12 cellular contexts compared by ENCODE assay signal in the genomic region with DNA sequence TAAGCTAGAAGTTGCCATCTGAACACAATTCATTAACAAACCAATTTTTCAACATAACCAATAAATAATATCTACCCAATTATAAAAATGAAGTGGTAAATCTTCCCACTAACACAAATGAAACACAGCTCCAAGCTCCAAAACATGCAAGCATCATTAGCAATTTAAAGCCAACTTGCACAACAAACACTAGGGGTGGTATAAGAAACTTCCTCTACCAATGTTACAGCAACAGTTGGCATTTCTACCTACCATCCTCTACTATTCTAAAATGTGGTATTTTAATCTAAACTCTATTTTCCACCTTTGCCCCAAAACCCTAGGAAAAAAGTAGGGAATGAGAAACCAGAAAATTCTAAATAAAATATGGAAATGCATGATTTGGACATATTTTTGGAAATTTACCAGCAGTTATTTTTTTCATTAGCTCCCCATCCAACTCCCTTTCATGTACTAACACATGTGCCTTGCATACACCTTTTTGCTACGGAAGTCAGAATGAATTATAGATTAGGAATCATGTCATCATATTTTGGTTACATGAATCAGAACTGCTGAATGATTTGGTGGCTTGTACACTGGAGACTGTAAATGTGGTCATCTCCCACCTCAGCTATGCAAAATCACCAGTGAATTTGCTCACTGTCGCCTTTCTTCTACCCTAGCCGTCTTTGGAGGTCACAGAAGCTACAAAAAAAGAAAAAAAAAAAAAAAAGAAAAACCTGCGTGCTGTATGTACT. TPM values are rescaled to one million over a fixed set of nuclear protein-coding genes. Genes with fewer than 3 reads are reported as not detected.
DNase-seq lines count a peak whose midpoint lies in the region; ATAC-seq, FAIRE-seq and TF ChIP-seq lines count a peak whose summit lies in the region.
"Had no signal": no experiment of that assay in that cellular context is flagged by ENCODE, and none has a peak within 500 bp of the region (broad histone marks: within the 10 kb centered on the region; RNA-seq: fewer than 3 reads in every experiment).

No MANE protein-coding gene starts in this region.

- H2BK120ac ChIP-seq in mesendoderm (ENCODE audit: low read depth, low read length) = no peak overlapping the region

- H4K8ac ChIP-seq in mesendoderm (ENCODE audit: low read depth, low read length) = no peak overlapping the region

- H3K27ac ChIP-seq in HEK293 (ENCODE audit: extremely low read depth, low read depth, low read length) (no peak overlapping the region), RWPE2 (ENCODE audit: poor library complexity, severe bottlenecking) (no peak overlapping the region), mesendoderm (ENCODE audit: low read depth, low read length) (no peak overlapping the region)

- no peak overlapping the region for H3K4me2 ChIP-seq in mesendoderm (ENCODE audit: low read length)

- H4K5ac ChIP-seq in mesendoderm (ENCODE audit: low read length) = no peak overlapping the region

- H3K36me3 ChIP-seq in HEK293 (ENCODE audit: control insufficient read depth in 2 of 2, insufficient read depth in 1 of 2, low read length in 2 of 2) = no peaks in the 10 kb centered on the region
- no peaks in the 10 kb centered on the region for H3K36me3 ChIP-seq in RWPE2 (ENCODE audit: low read depth)
- no peaks in the 10 kb centered on the region for H3K36me3 ChIP-seq in mesendoderm (ENCODE audit: control insufficient read depth, insufficient read depth, low read length)
- H3K36me3 ChIP-seq: MG63 had no signal

- CTCF ChIA-PET in HEK293 (lab: Yijun Ruan, JAX) = interaction anchor here (0.6 to 4.3 kb wide), 15 partner anchors 8 to 377 kb away, joined by 3 to 46 read pairs (median 8); partner anchors contain the start of genes OLFML2A, SCAI and WDR38

- no peak for TF ChIP-seq CTCF in HEK293 (tag by site-specific recombination; IDR thresholded peaks at IDR 0.05)
- peak; percentile 25 for TF ChIP-seq CTCF in RWPE2 (IDR thresholded peaks at IDR 0.05; ENCODE audit: poor library complexity, severe bottlenecking)
- TF ChIP-seq CTCF in foreskin fibroblast (IDR thresholded peaks at IDR 0.05; ENCODE audit: low read depth, low read length) = no peak

- H3K79me2 ChIP-seq in mesendoderm (ENCODE audit: control insufficient read depth, insufficient read depth, low read length) = peaks cover 30% of the 10 kb centered on the region

- H3K27me3 ChIP-seq in RWPE2 (ENCODE audit: insufficient read depth, poor library complexity, severe bottlenecking) = no peaks in the 10 kb centered on the region
- H3K27me3 ChIP-seq in mesendoderm (ENCODE audit: insufficient read depth, low read length, poor library complexity) = no peaks in the 10 kb centered on the region

- no peak overlapping the region for H3K4me3 ChIP-seq in HEK293 (ENCODE audit: low read depth, low read length)
- H3K4me3 ChIP-seq in RWPE2 (ENCODE audit: severe bottlenecking) = no peak overlapping the region
- no peak overlapping the region for H3K4me3 ChIP-seq in mesendoderm (ENCODE audit: low read length)
- no peak overlapping the region for H3K4me3 ChIP-seq in foreskin fibroblast (ENCODE audit: low read depth in 1 of 2, low read length in 2 of 2)
- H3K4me3 ChIP-seq: MG63 had no signal

- H3K9ac ChIP-seq in mesendoderm (ENCODE audit: low read length) = peak overlapping the region; percentile 24

- H3K56ac ChIP-seq in mesendoderm (ENCODE audit: low read length) = peak overlapping the region; percentile 10

- H3K4me1 ChIP-seq in HEK293 (ENCODE audit: control insufficient read depth, insufficient read depth, low read length) (peaks cover 22% of the 10 kb centered on the region; the same call in 1 of the 2 replicates), RWPE2 (ENCODE audit: insufficient read depth, poor library complexity, severe bottlenecking) (peaks cover 15% of the 10 kb centered on the region), mesendoderm (ENCODE audit: control insufficient read depth, low read depth, low read length) (peaks cover 3% of the 10 kb centered on the region)

- no peak for DNase-seq in RWPE2 (ENCODE audit: low spot score)
- no peak for DNase-seq in mesendoderm
- no peak for DNase-seq in foreskin fibroblast
- DNase-seq in frontal cortex (ENCODE audit: low spot score in 2 of 2) = no peak
- DNase-seq: activated T-cell treated with anti-CD3 and anti-CD28 coated beads, Interleukin-2, amount 50 U/mL, for 24 hours; EL; kidney; MG63; naive thymus-derived CD8-positive, alpha-beta T cell had no signal

- no peak overlapping the region for H2AK5ac ChIP-seq in mesendoderm (ENCODE audit: low read length)

- H2BK5ac ChIP-seq in mesendoderm (ENCODE audit: low read length) = no peak overlapping the region

- no peak overlapping the region for H3K4ac ChIP-seq in mesendoderm (ENCODE audit: low read depth, low read length)

- ATAC-seq in RWPE2 (ENCODE audit: low read depth) (no peak), GM19328 (IDR thresholded peaks at IDR 0.05; ENCODE audit: unreplicated experiment) (no peak)
- ATAC-seq: naive thymus-derived CD8-positive, alpha-beta T cell had no signal

- H3K23ac ChIP-seq in mesendoderm (ENCODE audit: low read length) = no peak overlapping the region

- no CpG with 5 or more reads among the region's 4 CpGs for WGBS in mesendoderm (ENCODE audit: extremely low coverage, insufficient coverage, low lambda C conversion rate)

- H2BK15ac ChIP-seq in mesendoderm (replicated peaks; ENCODE audit: low read depth) = peak overlapping the region; percentile 57

- no peak overlapping the region for H3K18ac ChIP-seq in mesendoderm (ENCODE audit: low read length)

- H3K79me1 ChIP-seq in mesendoderm (ENCODE audit: low read length) = peaks cover 2% of the 10 kb centered on the region

- POLR2A ChIA-PET in HEK293 (lab: Yijun Ruan, JAX) = interaction anchor here (0.6 to 1.1 kb wide), 6 partner anchors 9 to 468 kb away, joined by 3 to 7 read pairs (median 4); no protein-coding TSS in a partner anchor

- FAIRE-seq in G401.6 (lab: Jason Lieb, UNC) (peak; percentile 87), frontal cortex (lab: Jason Lieb, UNC) (no peak)
- FAIRE-seq: kidney had no signal

- H3K9me3 ChIP-seq in HEK293 (ENCODE audit: control insufficient read depth, insufficient read depth, low read depth, low read length) = no peaks in the 10 kb centered on the region
- H3K9me3 ChIP-seq in RWPE2 (ENCODE audit: severe bottlenecking) = no peaks in the 10 kb centered on the region
- H3K9me3 ChIP-seq: MG63 had no signal

TF ChIP-seq in HEK293, 187 proteins besides CTCF, POLR2A, EP300 and RAD21 (continues in another document):
- TF ChIP-seq ZNF132 (tag by site-specific recombination; IDR thresholded peaks at IDR 0.05; ENCODE audit: borderline replicate concordance) = no peak
- TF ChIP-seq, protein P1, sequence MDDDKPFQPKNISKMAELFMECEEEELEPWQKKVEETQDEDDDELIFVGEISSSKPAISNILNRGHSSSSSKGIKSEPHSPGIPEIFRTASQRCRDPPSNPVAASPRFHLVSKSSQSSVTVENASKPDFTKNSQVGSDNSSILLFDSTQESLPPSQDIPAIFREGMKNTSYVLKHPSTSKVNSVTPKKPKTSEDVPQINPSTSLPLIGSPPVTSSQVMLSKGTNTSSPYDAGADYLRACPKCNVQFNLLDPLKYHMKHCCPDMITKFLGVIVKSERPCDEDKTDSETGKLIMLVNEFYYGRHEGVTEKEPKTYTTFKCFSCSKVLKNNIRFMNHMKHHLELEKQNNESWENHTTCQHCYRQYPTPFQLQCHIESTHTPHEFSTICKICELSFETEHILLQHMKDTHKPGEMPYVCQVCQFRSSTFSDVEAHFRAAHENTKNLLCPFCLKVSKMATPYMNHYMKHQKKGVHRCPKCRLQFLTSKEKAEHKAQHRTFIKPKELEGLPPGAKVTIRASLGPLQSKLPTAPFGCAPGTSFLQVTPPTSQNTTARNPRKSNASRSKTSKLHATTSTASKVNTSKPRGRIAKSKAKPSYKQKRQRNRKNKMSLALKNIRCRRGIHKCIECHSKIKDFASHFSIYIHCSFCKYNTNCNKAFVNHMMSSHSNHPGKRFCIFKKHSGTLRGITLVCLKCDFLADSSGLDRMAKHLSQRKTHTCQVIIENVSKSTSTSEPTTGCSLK (tag by site-specific recombination; IDR thresholded peaks at IDR 0.05) = no peak
- TF ChIP-seq ZNF791 (tag by site-specific recombination; IDR thresholded peaks at IDR 0.05) = no peak
- TF ChIP-seq, protein P2, sequence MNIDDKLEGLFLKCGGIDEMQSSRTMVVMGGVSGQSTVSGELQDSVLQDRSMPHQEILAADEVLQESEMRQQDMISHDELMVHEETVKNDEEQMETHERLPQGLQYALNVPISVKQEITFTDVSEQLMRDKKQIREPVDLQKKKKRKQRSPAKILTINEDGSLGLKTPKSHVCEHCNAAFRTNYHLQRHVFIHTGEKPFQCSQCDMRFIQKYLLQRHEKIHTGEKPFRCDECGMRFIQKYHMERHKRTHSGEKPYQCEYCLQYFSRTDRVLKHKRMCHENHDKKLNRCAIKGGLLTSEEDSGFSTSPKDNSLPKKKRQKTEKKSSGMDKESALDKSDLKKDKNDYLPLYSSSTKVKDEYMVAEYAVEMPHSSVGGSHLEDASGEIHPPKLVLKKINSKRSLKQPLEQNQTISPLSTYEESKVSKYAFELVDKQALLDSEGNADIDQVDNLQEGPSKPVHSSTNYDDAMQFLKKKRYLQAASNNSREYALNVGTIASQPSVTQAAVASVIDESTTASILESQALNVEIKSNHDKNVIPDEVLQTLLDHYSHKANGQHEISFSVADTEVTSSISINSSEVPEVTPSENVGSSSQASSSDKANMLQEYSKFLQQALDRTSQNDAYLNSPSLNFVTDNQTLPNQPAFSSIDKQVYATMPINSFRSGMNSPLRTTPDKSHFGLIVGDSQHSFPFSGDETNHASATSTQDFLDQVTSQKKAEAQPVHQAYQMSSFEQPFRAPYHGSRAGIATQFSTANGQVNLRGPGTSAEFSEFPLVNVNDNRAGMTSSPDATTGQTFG (tag by site-specific recombination; IDR thresholded peaks at IDR 0.05; ENCODE audit: borderline replicate concordance) = no peak
- TF ChIP-seq RBAK (tag by site-specific recombination; IDR thresholded peaks at IDR 0.05) = no peak
- TF ChIP-seq SCRT2 (tag by site-specific recombination; IDR thresholded peaks at IDR 0.05) = peak; percentile 82
- TF ChIP-seq SCRT1 (tag by site-specific recombination; IDR thresholded peaks at IDR 0.05; ENCODE audit: borderline replicate concordance) = 0 out of 2 replicates have a peak, but pooled peaks have one; percentile 31
- no peak for TF ChIP-seq MYNN (tag by site-specific recombination; IDR thresholded peaks at IDR 0.05; ENCODE audit: borderline replicate concordance)

RNA-seq across cellular contexts. Expression of gene NR6A1, which starts 4.1 kb away (rescaled TPM):
- polyA plus RNA-seq in mesendoderm (2013, experiment 1 of 2) = 58.7 TPM
- polyA plus RNA-seq in mesendoderm (2013, experiment 2 of 2) = 58.1 TPM
- 1.6 TPM for total RNA-seq in frontal cortex
- polyA plus RNA-seq: naive thymus-derived CD8-positive, alpha-beta T cell had no signal

RNA-seq across cellular contexts. Expression of gene OLFML2A, which starts 9.9 kb away (rescaled TPM):
- polyA plus RNA-seq in mesendoderm (2013, experiment 1 of 2) = 2.1 TPM
- 2.4 TPM for polyA plus RNA-seq in mesendoderm (2013, experiment 2 of 2)
- total RNA-seq in frontal cortex = 1.6 TPM
- polyA plus RNA-seq: naive thymus-derived CD8-positive, alpha-beta T cell had no signal
